Comparison of ENCODE assay signal across 2 cellular contexts in the genomic region with DNA sequence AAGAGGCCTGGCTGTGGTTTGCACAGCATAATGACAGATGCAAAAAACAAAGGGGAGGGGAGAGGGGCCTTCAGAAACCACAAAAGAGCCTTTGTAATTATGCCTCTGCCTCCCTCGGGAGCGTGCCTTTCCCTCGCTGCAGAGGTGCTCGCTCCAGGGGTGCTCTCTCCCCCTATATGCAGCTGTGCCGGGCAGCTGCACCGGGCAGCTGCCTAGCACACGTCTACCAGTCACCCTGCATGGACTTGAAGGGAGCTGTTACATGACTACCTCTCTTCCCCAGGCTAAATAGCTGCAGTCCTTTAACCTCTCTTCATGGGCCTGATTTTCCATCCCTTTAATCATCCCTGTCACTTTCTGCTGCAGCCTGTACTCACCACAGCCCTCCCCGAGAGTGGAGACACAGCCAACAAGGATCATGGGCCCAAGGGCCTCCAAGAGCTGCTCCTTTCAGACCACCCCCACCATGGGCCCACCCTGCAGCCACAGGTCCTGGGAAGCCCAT.
TF ChIP-seq lines count a peak whose summit lies in the region.

No MANE protein-coding gene starts in this region.

TF ChIP-seq in GM12878, 131 proteins besides CTCF, POLR2A, EP300 and RAD21:
- TF ChIP-seq NKRF (conservative IDR thresholded peaks at IDR 0.05): no peak
- TF ChIP-seq, protein P1, sequence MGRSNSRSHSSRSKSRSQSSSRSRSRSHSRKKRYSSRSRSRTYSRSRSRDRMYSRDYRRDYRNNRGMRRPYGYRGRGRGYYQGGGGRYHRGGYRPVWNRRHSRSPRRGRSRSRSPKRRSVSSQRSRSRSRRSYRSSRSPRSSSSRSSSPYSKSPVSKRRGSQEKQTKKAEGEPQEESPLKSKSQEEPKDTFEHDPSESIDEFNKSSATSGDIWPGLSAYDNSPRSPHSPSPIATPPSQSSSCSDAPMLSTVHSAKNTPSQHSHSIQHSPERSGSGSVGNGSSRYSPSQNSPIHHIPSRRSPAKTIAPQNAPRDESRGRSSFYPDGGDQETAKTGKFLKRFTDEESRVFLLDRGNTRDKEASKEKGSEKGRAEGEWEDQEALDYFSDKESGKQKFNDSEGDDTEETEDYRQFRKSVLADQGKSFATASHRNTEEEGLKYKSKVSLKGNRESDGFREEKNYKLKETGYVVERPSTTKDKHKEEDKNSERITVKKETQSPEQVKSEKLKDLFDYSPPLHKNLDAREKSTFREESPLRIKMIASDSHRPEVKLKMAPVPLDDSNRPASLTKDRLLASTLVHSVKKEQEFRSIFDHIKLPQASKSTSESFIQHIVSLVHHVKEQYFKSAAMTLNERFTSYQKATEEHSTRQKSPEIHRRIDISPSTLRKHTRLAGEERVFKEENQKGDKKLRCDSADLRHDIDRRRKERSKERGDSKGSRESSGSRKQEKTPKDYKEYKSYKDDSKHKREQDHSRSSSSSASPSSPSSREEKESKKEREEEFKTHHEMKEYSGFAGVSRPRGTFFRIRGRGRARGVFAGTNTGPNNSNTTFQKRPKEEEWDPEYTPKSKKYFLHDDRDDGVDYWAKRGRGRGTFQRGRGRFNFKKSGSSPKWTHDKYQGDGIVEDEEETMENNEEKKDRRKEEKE (IDR thresholded peaks at IDR 0.05): no peak
- TF ChIP-seq PML (IDR thresholded peaks at IDR 0.05; ENCODE audit: low read length): no peak
- TF ChIP-seq ZNF622 (IDR thresholded peaks at IDR 0.05): no peak
- no peak for TF ChIP-seq FOXM1 (IDR thresholded peaks at IDR 0.05; ENCODE audit: low read depth, low read length)
- no peak for TF ChIP-seq SREBF2 (IDR thresholded peaks at IDR 0.05; ENCODE audit: low read length)
- TF ChIP-seq, protein P2, sequence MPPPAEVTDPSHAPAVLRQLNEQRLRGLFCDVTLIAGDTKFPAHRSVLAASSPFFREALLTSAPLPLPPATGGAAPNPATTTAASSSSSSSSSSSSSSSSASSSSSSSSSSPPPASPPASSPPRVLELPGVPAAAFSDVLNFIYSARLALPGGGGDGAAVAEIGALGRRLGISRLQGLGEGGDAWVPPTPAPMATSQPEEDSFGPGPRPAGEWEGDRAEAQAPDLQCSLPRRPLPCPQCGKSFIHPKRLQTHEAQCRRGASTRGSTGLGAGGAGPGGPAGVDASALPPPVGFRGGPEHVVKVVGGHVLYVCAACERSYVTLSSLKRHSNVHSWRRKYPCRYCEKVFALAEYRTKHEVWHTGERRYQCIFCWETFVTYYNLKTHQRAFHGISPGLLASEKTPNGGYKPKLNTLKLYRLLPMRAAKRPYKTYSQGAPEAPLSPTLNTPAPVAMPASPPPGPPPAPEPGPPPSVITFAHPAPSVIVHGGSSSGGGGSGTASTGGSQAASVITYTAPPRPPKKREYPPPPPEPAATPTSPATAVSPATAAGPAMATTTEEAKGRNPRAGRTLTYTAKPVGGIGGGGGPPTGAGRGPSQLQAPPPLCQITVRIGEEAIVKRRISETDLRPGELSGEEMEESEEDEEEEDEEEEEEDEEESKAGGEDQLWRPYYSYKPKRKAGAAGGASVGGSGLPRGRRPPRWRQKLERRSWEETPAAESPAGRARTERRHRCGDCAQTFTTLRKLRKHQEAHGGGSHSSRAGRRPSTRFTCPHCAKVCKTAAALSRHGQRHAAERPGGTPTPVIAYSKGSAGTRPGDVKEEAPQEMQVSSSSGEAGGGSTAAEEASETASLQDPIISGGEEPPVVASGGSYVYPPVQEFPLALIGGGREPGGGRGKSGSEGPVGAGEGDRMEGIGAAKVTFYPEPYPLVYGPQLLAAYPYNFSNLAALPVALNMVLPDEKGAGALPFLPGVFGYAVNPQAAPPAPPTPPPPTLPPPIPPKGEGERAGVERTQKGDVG (CRISPR knock-in tag; IDR thresholded peaks at IDR 0.05): no peak

TF ChIP-seq in neural cell, 6 proteins besides CTCF, POLR2A, EP300 and RAD21 (continued from another document):
- TF ChIP-seq, protein P3, sequence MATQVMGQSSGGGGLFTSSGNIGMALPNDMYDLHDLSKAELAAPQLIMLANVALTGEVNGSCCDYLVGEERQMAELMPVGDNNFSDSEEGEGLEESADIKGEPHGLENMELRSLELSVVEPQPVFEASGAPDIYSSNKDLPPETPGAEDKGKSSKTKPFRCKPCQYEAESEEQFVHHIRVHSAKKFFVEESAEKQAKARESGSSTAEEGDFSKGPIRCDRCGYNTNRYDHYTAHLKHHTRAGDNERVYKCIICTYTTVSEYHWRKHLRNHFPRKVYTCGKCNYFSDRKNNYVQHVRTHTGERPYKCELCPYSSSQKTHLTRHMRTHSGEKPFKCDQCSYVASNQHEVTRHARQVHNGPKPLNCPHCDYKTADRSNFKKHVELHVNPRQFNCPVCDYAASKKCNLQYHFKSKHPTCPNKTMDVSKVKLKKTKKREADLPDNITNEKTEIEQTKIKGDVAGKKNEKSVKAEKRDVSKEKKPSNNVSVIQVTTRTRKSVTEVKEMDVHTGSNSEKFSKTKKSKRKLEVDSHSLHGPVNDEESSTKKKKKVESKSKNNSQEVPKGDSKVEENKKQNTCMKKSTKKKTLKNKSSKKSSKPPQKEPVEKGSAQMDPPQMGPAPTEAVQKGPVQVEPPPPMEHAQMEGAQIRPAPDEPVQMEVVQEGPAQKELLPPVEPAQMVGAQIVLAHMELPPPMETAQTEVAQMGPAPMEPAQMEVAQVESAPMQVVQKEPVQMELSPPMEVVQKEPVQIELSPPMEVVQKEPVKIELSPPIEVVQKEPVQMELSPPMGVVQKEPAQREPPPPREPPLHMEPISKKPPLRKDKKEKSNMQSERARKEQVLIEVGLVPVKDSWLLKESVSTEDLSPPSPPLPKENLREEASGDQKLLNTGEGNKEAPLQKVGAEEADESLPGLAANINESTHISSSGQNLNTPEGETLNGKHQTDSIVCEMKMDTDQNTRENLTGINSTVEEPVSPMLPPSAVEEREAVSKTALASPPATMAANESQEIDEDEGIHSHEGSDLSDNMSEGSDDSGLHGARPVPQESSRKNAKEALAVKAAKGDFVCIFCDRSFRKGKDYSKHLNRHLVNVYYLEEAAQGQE (IDR thresholded peaks at IDR 0.05; ENCODE audit: borderline replicate concordance): no peak
- TF ChIP-seq TAF1 (IDR thresholded peaks at IDR 0.05; ENCODE audit: low read depth) (no peak), POLR2AphosphoS5 (IDR thresholded peaks at IDR 0.05) (no peak), SMC3 (conservative IDR thresholded peaks at IDR 0.05; ENCODE audit: poor library complexity) (no peak)
